In the genomic region with DNA sequence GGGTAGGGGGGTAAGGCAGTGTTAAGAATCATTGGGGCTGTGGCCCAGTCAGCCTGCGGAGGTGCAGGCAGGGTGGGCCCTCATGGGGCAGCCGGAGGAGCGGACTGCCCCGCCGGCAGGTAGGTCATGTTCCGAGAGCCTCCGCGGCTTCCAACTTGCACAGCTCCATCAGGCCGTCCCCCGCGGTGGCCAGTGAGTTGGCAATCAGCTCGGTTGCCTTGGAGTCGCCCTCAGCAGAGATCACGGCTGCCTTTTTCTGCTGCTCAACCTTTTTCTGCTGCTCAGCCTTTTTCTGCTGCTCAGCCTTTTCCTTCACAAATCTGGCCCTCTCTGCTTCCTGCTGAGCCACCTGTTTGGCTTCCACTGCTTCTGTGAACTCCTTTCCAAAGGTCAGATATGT, we compare ENCODE assay signal across 23 cellular contexts.
"Had no signal": no experiment of that assay in that cellular context is flagged by ENCODE, and none has a peak within 500 bp of the region (broad histone marks: within the 10 kb centered on the region; RNA-seq: fewer than 3 reads in every experiment).

No MANE protein-coding gene starts in this region.

- ATAC-seq: gastrocnemius medialis; left colon; left ventricle myocardium superior; naive thymus-derived CD4-positive, alpha-beta T cell; right cardiac atrium; stimulated activated naive CD8-positive, alpha-beta T cell treated with anti-CD3 and anti-CD28 coated beads, Interleukin-15, Interleukin-2, amounts not matched to agents 100 U/mL and 50 U/mL, for 24 hours had no signal

- H3K36me3 ChIP-seq: gastrocnemius medialis, ovary, thyroid gland had no signal

- H3K27ac ChIP-seq: epithelial cell of prostate, esophagus muscularis mucosa, neutrophil, ovary, suprapubic skin, thyroid gland had no signal

- H3K9me3 Mint-ChIP-seq: type B pancreatic cell had no signal

- H3K27me3 Mint-ChIP-seq: naive thymus-derived CD4-positive, alpha-beta T cell; type B pancreatic cell had no signal

- H3K4me1 ChIP-seq: thyroid gland had no signal

- H3K4me2 ChIP-seq: smooth muscle cell had no signal

- H3K9me3 ChIP-seq: esophagus muscularis mucosa, gastrocnemius medialis, neutrophil, ovary, suprapubic skin, thyroid gland had no signal

- H3K4me3 ChIP-seq: dorsolateral prefrontal cortex, esophagus muscularis mucosa, gastrocnemius medialis, lung, ovary, smooth muscle cell, suprapubic skin, thyroid gland had no signal

- H3K27me3 ChIP-seq: dorsolateral prefrontal cortex, esophagus muscularis mucosa, gastrocnemius medialis, neutrophil, ovary, suprapubic skin, thyroid gland had no signal

- DNase-seq: cortex of kidney; effector memory CD4-positive, alpha-beta T cell; gastrocnemius medialis; glutamatergic neuron; left colon; left ventricle myocardium superior; mesendoderm; naive thymus-derived CD4-positive, alpha-beta T cell; nephron progenitor cell; ovary; right cardiac atrium; stimulated activated CD4-positive, alpha-beta T cell treated with anti-CD3 and anti-CD28 coated beads, Interleukin-2, amount 100 ng/mL, for 48 hours; stimulated activated naive CD8-positive, alpha-beta T cell treated with anti-CD3 and anti-CD28 coated beads, Interleukin-15, Interleukin-2, amounts not matched to agents 100 U/mL and 50 U/mL, for 24 hours; thyroid gland had no signal

- FAIRE-seq: urothelium cell line had no signal

- H3K4me3 Mint-ChIP-seq: naive thymus-derived CD4-positive, alpha-beta T cell; nephron progenitor cell; type B pancreatic cell had no signal

- H3K27ac Mint-ChIP-seq: type B pancreatic cell had no signal
